Comparison of ENCODE assay signal across 1 cellular context in the genomic region with DNA sequence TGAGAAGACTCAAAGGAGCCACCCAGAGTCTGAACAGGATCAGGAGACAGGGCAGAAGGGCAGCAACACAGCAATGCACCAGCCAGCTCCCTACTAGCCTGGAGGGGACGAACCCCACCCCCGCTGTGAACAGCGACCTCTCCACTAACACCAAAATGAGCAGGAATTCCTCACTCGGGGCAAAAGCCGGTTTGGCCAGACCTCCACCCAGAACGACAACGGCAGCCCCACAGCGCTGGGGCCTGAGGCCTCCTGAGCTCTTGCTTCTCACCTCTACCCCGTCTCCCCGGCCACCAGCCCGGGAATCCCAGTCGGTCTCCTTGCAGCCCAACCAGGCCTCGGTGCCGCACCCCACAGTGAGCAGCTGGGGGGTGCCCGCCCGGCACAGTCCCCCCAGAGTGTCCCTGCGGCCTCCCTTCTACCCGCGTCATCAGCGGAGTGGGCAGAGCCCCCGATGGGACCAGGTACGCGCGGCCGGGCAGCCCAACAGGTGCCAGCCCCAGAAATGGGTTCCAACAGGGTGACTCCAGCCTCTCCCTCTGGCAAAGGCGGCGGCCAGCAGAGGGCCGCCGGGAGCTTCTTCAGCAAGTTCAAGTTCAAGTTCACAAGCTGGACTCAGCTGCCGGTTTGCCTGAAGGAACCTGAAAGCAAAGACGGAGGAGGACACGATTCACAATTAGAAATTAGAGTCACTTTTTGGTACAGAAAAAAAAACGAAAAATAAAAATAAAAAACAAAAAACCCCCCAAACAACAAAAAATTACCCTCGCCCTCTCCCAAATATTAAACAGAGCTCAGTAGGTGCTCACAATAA.
TF ChIP-seq lines count a peak whose summit lies in the region.

No MANE protein-coding gene starts in this region.

TF ChIP-seq in HepG2, 621 proteins besides CTCF, POLR2A, EP300 and RAD21 (continued from another document and continues in another):
- TF ChIP-seq BCL3 (CRISPR knock-in tag; IDR thresholded peaks at IDR 0.05) (no peak), HOXA9 (CRISPR knock-in tag; IDR thresholded peaks at IDR 0.05; ENCODE audit: borderline replicate concordance) (no peak), CERS6 (CRISPR knock-in tag; IDR thresholded peaks at IDR 0.05) (no peak), ZNF737 (CRISPR knock-in tag; IDR thresholded peaks at IDR 0.05; ENCODE audit: borderline replicate concordance) (no peak), ZNF652 (CRISPR knock-in tag; IDR thresholded peaks at IDR 0.05; ENCODE audit: borderline replicate concordance, low read depth) (no peak), ZNF296 (CRISPR knock-in tag; conservative IDR thresholded peaks at IDR 0.05) (no peak), ZNF441 (CRISPR knock-in tag; IDR thresholded peaks at IDR 0.05; ENCODE audit: borderline replicate concordance) (no peak), HNRNPLL (IDR thresholded peaks at IDR 0.05; ENCODE audit: low read depth, low read length, poor library complexity, severe bottlenecking) (no peak), ZNF619 (CRISPR knock-in tag; IDR thresholded peaks at IDR 0.05) (no peak), CSRNP2 (CRISPR knock-in tag; conservative IDR thresholded peaks at IDR 0.05; ENCODE audit: low read depth) (no peak), KMT2B (CRISPR knock-in tag; IDR thresholded peaks at IDR 0.05) (no peak), ISX (CRISPR knock-in tag; conservative IDR thresholded peaks at IDR 0.05) (no peak), MEF2D (CRISPR knock-in tag; IDR thresholded peaks at IDR 0.05) (no peak), CBX2 (IDR thresholded peaks at IDR 0.05; ENCODE audit: low read depth, low read length) (peak; percentile 87), CBX2 (CRISPR knock-in tag; IDR thresholded peaks at IDR 0.05; ENCODE audit: low read depth) (no peak), ZBTB38 (CRISPR knock-in tag; IDR thresholded peaks at IDR 0.05) (no peak), ZNF782 (CRISPR knock-in tag; IDR thresholded peaks at IDR 0.05; ENCODE audit: borderline replicate concordance) (no peak), PAXIP1 (CRISPR knock-in tag; conservative IDR thresholded peaks at IDR 0.05) (no peak), MAX (IDR thresholded peaks at IDR 0.05) (no peak), FOXK1 (CRISPR knock-in tag; IDR thresholded peaks at IDR 0.05; ENCODE audit: borderline replicate concordance, low read depth) (peak; percentile 17; the same call in 1 of the 2 replicates)
- TF ChIP-seq, protein P1, sequence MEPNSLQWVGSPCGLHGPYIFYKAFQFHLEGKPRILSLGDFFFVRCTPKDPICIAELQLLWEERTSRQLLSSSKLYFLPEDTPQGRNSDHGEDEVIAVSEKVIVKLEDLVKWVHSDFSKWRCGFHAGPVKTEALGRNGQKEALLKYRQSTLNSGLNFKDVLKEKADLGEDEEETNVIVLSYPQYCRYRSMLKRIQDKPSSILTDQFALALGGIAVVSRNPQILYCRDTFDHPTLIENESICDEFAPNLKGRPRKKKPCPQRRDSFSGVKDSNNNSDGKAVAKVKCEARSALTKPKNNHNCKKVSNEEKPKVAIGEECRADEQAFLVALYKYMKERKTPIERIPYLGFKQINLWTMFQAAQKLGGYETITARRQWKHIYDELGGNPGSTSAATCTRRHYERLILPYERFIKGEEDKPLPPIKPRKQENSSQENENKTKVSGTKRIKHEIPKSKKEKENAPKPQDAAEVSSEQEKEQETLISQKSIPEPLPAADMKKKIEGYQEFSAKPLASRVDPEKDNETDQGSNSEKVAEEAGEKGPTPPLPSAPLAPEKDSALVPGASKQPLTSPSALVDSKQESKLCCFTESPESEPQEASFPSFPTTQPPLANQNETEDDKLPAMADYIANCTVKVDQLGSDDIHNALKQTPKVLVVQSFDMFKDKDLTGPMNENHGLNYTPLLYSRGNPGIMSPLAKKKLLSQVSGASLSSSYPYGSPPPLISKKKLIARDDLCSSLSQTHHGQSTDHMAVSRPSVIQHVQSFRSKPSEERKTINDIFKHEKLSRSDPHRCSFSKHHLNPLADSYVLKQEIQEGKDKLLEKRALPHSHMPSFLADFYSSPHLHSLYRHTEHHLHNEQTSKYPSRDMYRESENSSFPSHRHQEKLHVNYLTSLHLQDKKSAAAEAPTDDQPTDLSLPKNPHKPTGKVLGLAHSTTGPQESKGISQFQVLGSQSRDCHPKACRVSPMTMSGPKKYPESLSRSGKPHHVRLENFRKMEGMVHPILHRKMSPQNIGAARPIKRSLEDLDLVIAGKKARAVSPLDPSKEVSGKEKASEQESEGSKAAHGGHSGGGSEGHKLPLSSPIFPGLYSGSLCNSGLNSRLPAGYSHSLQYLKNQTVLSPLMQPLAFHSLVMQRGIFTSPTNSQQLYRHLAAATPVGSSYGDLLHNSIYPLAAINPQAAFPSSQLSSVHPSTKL (CRISPR knock-in tag; IDR thresholded peaks at IDR 0.05), result peak; percentile 54
- TF ChIP-seq, protein P2, sequence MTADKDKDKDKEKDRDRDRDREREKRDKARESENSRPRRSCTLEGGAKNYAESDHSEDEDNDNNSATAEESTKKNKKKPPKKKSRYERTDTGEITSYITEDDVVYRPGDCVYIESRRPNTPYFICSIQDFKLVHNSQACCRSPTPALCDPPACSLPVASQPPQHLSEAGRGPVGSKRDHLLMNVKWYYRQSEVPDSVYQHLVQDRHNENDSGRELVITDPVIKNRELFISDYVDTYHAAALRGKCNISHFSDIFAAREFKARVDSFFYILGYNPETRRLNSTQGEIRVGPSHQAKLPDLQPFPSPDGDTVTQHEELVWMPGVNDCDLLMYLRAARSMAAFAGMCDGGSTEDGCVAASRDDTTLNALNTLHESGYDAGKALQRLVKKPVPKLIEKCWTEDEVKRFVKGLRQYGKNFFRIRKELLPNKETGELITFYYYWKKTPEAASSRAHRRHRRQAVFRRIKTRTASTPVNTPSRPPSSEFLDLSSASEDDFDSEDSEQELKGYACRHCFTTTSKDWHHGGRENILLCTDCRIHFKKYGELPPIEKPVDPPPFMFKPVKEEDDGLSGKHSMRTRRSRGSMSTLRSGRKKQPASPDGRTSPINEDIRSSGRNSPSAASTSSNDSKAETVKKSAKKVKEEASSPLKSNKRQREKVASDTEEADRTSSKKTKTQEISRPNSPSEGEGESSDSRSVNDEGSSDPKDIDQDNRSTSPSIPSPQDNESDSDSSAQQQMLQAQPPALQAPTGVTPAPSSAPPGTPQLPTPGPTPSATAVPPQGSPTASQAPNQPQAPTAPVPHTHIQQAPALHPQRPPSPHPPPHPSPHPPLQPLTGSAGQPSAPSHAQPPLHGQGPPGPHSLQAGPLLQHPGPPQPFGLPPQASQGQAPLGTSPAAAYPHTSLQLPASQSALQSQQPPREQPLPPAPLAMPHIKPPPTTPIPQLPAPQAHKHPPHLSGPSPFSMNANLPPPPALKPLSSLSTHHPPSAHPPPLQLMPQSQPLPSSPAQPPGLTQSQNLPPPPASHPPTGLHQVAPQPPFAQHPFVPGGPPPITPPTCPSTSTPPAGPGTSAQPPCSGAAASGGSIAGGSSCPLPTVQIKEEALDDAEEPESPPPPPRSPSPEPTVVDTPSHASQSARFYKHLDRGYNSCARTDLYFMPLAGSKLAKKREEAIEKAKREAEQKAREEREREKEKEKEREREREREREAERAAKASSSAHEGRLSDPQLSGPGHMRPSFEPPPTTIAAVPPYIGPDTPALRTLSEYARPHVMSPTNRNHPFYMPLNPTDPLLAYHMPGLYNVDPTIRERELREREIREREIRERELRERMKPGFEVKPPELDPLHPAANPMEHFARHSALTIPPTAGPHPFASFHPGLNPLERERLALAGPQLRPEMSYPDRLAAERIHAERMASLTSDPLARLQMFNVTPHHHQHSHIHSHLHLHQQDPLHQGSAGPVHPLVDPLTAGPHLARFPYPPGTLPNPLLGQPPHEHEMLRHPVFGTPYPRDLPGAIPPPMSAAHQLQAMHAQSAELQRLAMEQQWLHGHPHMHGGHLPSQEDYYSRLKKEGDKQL (CRISPR knock-in tag; IDR thresholded peaks at IDR 0.05; ENCODE audit: low read depth), result no peak
- TF ChIP-seq, protein P3, sequence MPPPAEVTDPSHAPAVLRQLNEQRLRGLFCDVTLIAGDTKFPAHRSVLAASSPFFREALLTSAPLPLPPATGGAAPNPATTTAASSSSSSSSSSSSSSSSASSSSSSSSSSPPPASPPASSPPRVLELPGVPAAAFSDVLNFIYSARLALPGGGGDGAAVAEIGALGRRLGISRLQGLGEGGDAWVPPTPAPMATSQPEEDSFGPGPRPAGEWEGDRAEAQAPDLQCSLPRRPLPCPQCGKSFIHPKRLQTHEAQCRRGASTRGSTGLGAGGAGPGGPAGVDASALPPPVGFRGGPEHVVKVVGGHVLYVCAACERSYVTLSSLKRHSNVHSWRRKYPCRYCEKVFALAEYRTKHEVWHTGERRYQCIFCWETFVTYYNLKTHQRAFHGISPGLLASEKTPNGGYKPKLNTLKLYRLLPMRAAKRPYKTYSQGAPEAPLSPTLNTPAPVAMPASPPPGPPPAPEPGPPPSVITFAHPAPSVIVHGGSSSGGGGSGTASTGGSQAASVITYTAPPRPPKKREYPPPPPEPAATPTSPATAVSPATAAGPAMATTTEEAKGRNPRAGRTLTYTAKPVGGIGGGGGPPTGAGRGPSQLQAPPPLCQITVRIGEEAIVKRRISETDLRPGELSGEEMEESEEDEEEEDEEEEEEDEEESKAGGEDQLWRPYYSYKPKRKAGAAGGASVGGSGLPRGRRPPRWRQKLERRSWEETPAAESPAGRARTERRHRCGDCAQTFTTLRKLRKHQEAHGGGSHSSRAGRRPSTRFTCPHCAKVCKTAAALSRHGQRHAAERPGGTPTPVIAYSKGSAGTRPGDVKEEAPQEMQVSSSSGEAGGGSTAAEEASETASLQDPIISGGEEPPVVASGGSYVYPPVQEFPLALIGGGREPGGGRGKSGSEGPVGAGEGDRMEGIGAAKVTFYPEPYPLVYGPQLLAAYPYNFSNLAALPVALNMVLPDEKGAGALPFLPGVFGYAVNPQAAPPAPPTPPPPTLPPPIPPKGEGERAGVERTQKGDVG (CRISPR knock-in tag; IDR thresholded peaks at IDR 0.05; ENCODE audit: borderline replicate concordance), result no peak
- TF ChIP-seq, protein P4, sequence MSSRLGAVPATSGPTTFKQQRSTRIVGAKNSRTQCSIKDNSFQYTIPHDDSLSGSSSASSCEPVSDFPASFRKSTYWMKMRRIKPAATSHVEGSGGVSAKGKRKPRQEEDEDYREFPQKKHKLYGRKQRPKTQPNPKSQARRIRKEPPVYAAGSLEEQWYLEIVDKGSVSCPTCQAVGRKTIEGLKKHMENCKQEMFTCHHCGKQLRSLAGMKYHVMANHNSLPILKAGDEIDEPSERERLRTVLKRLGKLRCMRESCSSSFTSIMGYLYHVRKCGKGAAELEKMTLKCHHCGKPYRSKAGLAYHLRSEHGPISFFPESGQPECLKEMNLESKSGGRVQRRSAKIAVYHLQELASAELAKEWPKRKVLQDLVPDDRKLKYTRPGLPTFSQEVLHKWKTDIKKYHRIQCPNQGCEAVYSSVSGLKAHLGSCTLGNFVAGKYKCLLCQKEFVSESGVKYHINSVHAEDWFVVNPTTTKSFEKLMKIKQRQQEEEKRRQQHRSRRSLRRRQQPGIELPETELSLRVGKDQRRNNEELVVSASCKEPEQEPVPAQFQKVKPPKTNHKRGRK (CRISPR knock-in tag; IDR thresholded peaks at IDR 0.05), result peak; percentile 69; the same call in 1 of the 2 replicates
